11 cellular contexts compared by ENCODE assay signal in the genomic region with DNA sequence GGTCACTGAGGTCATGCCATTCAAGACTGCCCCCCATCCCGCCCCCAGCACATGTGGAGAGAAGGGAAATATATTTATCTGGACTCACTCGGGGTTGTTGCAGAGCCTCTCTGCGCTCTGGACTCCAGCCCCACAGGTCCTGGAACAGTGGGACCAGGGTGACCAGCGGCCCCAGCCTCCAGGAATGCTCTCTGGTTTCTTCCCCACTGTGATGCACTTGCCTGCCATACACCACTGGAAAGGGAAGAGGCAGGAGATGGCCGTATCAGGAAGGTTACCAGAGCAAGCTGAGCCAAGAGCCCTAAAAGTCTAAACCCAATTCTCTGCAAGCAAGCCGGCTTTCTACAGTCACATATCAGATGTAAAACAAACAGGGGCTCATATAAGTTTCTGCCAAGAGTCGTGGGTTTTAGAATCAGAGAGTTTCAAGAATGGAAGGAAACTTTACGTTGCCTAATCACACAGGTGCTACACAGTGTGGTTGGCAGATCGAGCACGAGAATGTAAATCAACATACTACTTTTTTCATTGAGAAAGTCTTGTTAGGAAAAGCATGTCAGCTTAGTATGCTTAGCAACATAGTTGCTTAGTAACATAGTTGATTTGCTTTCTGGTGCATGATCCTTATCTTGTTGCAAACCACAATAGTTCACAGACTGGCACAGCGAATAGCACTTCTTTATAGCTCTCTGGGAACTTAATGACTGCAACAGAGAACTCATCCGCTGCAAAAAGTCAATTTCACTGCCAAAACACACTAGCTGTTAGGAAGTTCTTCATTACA.
DNase-seq lines count a peak whose midpoint lies in the region; ATAC-seq, FAIRE-seq and TF ChIP-seq lines count a peak whose summit lies in the region.
"Had no signal": no experiment of that assay in that cellular context is flagged by ENCODE, and none has a peak within 500 bp of the region (broad histone marks: within the 10 kb centered on the region; RNA-seq: fewer than 3 reads in every experiment).

No MANE protein-coding gene starts in this region.

- H3K4me3 ChIP-seq in kidney (ENCODE audit: low read length in 2 of 2): no peak overlapping the region

- no peaks in the 10 kb centered on the region for H3K36me3 ChIP-seq in kidney (ENCODE audit: control insufficient read depth in 1 of 2, insufficient read depth in 2 of 2, low read length in 2 of 2)

- DNase-seq in GM18507 (ENCODE audit: extremely low spot score, insufficient read length, low read depth) (no peak), WTC11 (ENCODE audit: low spot score) (peak; percentile 15), mesothelial cell of epicardium (ENCODE audit: low spot score in 2 of 2, unreplicated experiment in 2 of 2) (no peak), NCI-H2196 (lab: John Stamatoyannopoulos, UW; ENCODE audit: unreplicated experiment) (no peak), kidney (no peak), OCI-M2 (lab: John Stamatoyannopoulos, UW; ENCODE audit: unreplicated experiment) (no peak)
- no peak for DNase-seq in activated CD4-positive, CD25-positive, alpha-beta regulatory T cell treated with anti-CD3 and anti-CD28 coated beads, Interleukin-2, amount 50 U/mL, for 72 hours
- DNase-seq: NCI-H187 treated with DMSO at 0.1 percent for 48 hours; stimulated activated CD8-positive, alpha-beta memory T cell treated with anti-CD3 and anti-CD28 coated beads, Interleukin-4, amount 100 ng/mL, for 48 hours had no signal

- FAIRE-seq in GM18507 (lab: Jason Lieb, UNC) (peak; percentile 51), kidney (lab: Jason Lieb, UNC) (no peak)

- peaks cover 17% of the 10 kb centered on the region for H3K9me3 Mint-ChIP-seq in WTC11
- peaks cover 13% of the 10 kb centered on the region for H3K9me3 Mint-ChIP-seq in mesothelial cell of epicardium

- no peaks in the 10 kb centered on the region for H3K4me1 Mint-ChIP-seq in WTC11
- H3K4me1 Mint-ChIP-seq in mesothelial cell of epicardium: peaks cover 13% of the 10 kb centered on the region

- peak; percentile 72 for ATAC-seq in HG03175 (IDR thresholded peaks at IDR 0.05; ENCODE audit: unreplicated experiment)
- peak; percentile 55; the same call in 1 of the 2 replicates for ATAC-seq in WTC11

- no peak for TF ChIP-seq CTCF in WTC11 (IDR thresholded peaks at IDR 0.05)
- TF ChIP-seq CTCF in mesothelial cell of epicardium (IDR thresholded peaks at IDR 0.05; ENCODE audit: unreplicated experiment): no peak
- TF ChIP-seq CTCF in kidney (IDR thresholded peaks at IDR 0.05; ENCODE audit: borderline replicate concordance, extremely low read depth, insufficient read depth): no peak

- no peaks in the 10 kb centered on the region for H3K4me1 ChIP-seq in kidney (ENCODE audit: control insufficient read depth in 1 of 2, insufficient read depth in 1 of 2, low read depth in 1 of 2, low read length in 2 of 2)

- no peak overlapping the region for H3K27ac ChIP-seq in kidney (ENCODE audit: low read depth in 2 of 2, low read length in 2 of 2)

- peaks cover 16% of the 10 kb centered on the region for H3K36me3 Mint-ChIP-seq in WTC11
- H3K36me3 Mint-ChIP-seq in mesothelial cell of epicardium: peaks cover 11% of the 10 kb centered on the region

- CTCF ChIA-PET in WTC11 (lab: Charles Lee): interaction anchor here (0.7 kb wide), 1 partner anchor 54 kb away, joined by 3 read pairs; no protein-coding TSS in a partner anchor

- H3K4me3 Mint-ChIP-seq in WTC11 (no peak overlapping the region), mesothelial cell of epicardium (no peak overlapping the region)

- POLR2A ChIA-PET in WTC11 (lab: Charles Lee): no interaction called here

- no peak overlapping the region for H3K9ac ChIP-seq in kidney (ENCODE audit: low read length in 2 of 2)

- H3K27ac Mint-ChIP-seq in WTC11: no peak overlapping the region
- H3K27ac Mint-ChIP-seq in mesothelial cell of epicardium: peak overlapping the region; percentile 21

- no peaks in the 10 kb centered on the region for H3K9me3 ChIP-seq in kidney (ENCODE audit: control insufficient read depth in 1 of 2, low read length in 2 of 2)

- intact Hi-C loops in kidney (cut with DNase I): no loop called here

- H3K27me3 Mint-ChIP-seq in WTC11 (ENCODE audit: low read depth): no peaks in the 10 kb centered on the region
- no peaks in the 10 kb centered on the region for H3K27me3 Mint-ChIP-seq in mesothelial cell of epicardium (ENCODE audit: low read depth)
- H3K27me3 Mint-ChIP-seq: brain had no signal

TF ChIP-seq in WTC11, 78 proteins besides CTCF, POLR2A, EP300 and RAD21 (continues in another document):
- TF ChIP-seq PREB (CRISPR knock-in tag; IDR thresholded peaks at IDR 0.05; ENCODE audit: borderline replicate concordance): no peak
- no peak for TF ChIP-seq SOX15 (CRISPR knock-in tag; IDR thresholded peaks at IDR 0.05)
- TF ChIP-seq MLX (CRISPR knock-in tag; IDR thresholded peaks at IDR 0.05): no peak
- TF ChIP-seq JUN (CRISPR knock-in tag; IDR thresholded peaks at IDR 0.05): no peak
- TF ChIP-seq IRF2 (CRISPR knock-in tag; IDR thresholded peaks at IDR 0.05; ENCODE audit: borderline replicate concordance, low read depth): no peak
- TF ChIP-seq SP1 (CRISPR knock-in tag; conservative IDR thresholded peaks at IDR 0.05): no peak
- TF ChIP-seq, protein P1, sequence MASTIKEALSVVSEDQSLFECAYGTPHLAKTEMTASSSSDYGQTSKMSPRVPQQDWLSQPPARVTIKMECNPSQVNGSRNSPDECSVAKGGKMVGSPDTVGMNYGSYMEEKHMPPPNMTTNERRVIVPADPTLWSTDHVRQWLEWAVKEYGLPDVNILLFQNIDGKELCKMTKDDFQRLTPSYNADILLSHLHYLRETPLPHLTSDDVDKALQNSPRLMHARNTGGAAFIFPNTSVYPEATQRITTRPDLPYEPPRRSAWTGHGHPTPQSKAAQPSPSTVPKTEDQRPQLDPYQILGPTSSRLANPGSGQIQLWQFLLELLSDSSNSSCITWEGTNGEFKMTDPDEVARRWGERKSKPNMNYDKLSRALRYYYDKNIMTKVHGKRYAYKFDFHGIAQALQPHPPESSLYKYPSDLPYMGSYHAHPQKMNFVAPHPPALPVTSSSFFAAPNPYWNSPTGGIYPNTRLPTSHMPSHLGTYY (CRISPR knock-in tag; IDR thresholded peaks at IDR 0.05): no peak
- TF ChIP-seq, protein P2, sequence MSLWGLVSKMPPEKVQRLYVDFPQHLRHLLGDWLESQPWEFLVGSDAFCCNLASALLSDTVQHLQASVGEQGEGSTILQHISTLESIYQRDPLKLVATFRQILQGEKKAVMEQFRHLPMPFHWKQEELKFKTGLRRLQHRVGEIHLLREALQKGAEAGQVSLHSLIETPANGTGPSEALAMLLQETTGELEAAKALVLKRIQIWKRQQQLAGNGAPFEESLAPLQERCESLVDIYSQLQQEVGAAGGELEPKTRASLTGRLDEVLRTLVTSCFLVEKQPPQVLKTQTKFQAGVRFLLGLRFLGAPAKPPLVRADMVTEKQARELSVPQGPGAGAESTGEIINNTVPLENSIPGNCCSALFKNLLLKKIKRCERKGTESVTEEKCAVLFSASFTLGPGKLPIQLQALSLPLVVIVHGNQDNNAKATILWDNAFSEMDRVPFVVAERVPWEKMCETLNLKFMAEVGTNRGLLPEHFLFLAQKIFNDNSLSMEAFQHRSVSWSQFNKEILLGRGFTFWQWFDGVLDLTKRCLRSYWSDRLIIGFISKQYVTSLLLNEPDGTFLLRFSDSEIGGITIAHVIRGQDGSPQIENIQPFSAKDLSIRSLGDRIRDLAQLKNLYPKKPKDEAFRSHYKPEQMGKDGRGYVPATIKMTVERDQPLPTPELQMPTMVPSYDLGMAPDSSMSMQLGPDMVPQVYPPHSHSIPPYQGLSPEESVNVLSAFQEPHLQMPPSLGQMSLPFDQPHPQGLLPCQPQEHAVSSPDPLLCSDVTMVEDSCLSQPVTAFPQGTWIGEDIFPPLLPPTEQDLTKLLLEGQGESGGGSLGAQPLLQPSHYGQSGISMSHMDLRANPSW (CRISPR knock-in tag; conservative IDR thresholded peaks at IDR 0.05; ENCODE audit: low read depth): no peak
- no peak for TF ChIP-seq NFATC4 (CRISPR knock-in tag; IDR thresholded peaks at IDR 0.05)
- TF ChIP-seq, protein P3, sequence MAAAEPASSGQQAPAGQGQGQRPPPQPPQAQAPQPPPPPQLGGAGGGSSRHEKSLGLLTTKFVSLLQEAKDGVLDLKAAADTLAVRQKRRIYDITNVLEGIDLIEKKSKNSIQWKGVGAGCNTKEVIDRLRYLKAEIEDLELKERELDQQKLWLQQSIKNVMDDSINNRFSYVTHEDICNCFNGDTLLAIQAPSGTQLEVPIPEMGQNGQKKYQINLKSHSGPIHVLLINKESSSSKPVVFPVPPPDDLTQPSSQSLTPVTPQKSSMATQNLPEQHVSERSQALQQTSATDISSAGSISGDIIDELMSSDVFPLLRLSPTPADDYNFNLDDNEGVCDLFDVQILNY (CRISPR knock-in tag; IDR thresholded peaks at IDR 0.05): no peak
- TF ChIP-seq FOXP4 (CRISPR knock-in tag; IDR thresholded peaks at IDR 0.05): no peak
